ENCODE assay signal across 8 cellular contexts in the genomic region with DNA sequence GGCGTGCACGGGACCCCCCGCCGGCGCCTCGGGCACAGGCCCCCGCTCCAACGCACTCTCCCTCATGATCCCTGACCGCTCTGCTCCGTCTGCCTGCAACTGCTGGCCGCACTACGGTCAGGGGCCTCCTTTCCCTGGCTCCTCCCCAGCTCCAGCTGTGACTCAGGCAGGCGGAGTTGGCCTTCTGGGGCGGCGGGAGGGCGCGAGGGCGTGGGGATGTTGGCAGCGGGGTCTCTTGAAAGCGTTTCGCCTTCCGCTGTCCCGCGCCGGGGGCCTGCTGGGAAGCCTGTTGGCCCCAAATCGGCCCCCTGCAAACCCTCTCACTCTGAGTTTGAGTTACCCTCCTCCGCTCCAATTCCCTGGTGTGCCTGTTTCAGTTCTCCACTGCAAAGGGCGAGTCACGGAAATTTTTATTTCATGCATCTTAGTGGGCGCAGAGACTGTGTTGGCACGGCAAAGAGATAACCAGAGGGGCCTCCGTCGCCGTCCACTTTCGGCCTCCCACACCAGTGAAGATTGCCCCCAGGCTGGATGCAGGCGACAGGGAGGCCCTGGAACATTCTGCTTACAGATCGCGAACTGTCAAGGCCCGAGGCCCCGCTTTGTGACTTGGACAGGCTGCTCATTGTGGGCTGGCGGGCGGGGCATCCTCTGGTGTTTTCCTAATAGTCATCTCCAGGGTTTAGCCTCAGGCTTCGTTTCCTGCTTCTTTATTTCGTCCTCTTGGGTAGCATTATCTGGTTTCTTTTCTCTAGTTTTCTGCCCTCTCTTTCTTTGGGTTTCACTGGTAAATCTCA. TPM values are rescaled to one million over a fixed set of nuclear protein-coding genes. Genes with fewer than 3 reads are reported as not detected.
A peak's percentile ranks its signal among the peaks of the same experiment; 100 is the strongest.
DNase-seq lines count a peak whose midpoint lies in the region; ATAC-seq and TF ChIP-seq lines count a peak whose summit lies in the region.

A gene with protein sequence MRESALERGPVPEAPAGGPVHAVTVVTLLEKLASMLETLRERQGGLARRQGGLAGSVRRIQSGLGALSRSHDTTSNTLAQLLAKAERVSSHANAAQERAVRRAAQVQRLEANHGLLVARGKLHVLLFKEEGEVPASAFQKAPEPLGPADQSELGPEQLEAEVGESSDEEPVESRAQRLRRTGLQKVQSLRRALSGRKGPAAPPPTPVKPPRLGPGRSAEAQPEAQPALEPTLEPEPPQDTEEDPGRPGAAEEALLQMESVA (minus strand): TSS at position 91 of the 797 bp plus-strand sequence. CDS start 25 bp downstream, at position 66.

- intact Hi-C loops in colonic mucosa (cut with DNase I) = no loop called here

- DNase-seq in GM12865 (ENCODE audit: low read depth) = peak; percentile 88
- DNase-seq in SW480 (ENCODE audit: low spot score) = peak; percentile 87
- peak; percentile 77 for DNase-seq in colonic mucosa
- DNase-seq in left kidney (ENCODE audit: low read depth, low spot score) = peak; percentile 77
- DNase-seq in stimulated activated CD8-positive, alpha-beta memory T cell treated with anti-CD3 and anti-CD28 coated beads, Interleukin-12 subunit alpha, Interleukin-12 subunit beta, amount 100 ng/mL, for 24 hours (ENCODE audit: extremely low read depth) = peak; percentile 58
- no peak for DNase-seq in effector CD8-positive, alpha-beta T cell (lab: John Stamatoyannopoulos, UW)
- no peak for DNase-seq in NCI-H2171 (lab: John Stamatoyannopoulos, UW)

- peak; percentile 35 for ATAC-seq in HG02678 (IDR thresholded peaks at IDR 0.05; ENCODE audit: unreplicated experiment)

- no peaks in the 10 kb centered on the region for H3K9me3 ChIP-seq in colonic mucosa

- no peaks in the 10 kb centered on the region for H3K4me1 ChIP-seq in colonic mucosa

- H3K9ac ChIP-seq in colonic mucosa (ENCODE audit: low read depth in 2 of 2, low read length in 2 of 2) = peak within 1 kb of the TSS; percentile 16 to 90

- H3K27me3 ChIP-seq in colonic mucosa = no peaks in the 10 kb centered on the region

- peak within 1 kb of the TSS; percentile 97 for H3K27ac ChIP-seq in colonic mucosa

- TF ChIP-seq CTCF in GM12865 (IDR thresholded peaks at IDR 0.05; ENCODE audit: insufficient read depth, low read depth, low read length, missing control alignments) (no peak), colonic mucosa (IDR thresholded peaks at IDR 0.05) (no peak)

- no peaks in the 10 kb centered on the region for H3K36me3 ChIP-seq in colonic mucosa

- H3K4me3 ChIP-seq in GM12865 (ENCODE audit: low read depth, low read length) (peak within 1 kb of the TSS; percentile 22), colonic mucosa (peak within 1 kb of the TSS; percentile 57)

RNA-seq across cellular contexts. Expression of the gene that starts here (rescaled TPM):
- 10 to 100 TPM in 1 of 2 donors, 1 to 10 TPM in 1; 6.5 to 15.4 TPM for total RNA-seq in colonic mucosa

Comparison
In these comparisons a context has a peak if more than half of its experiments do, and no peak if none do; other contexts are left out.
1. DNase-seq: peak in GM12865 (single experiment), SW480 (single experiment), colonic mucosa (single experiment), left kidney (single experiment) and stimulated activated CD8-positive, alpha-beta memory T cell treated with anti-CD3 and anti-CD28 coated beads, Interleukin-12 subunit alpha, Interleukin-12 subunit beta, amount 100 ng/mL, for 24 hours (single experiment); none in effector CD8-positive, alpha-beta T cell (single experiment) and NCI-H2171 (single experiment).